ENCODE assay signal across 8 cellular contexts in the genomic region with DNA sequence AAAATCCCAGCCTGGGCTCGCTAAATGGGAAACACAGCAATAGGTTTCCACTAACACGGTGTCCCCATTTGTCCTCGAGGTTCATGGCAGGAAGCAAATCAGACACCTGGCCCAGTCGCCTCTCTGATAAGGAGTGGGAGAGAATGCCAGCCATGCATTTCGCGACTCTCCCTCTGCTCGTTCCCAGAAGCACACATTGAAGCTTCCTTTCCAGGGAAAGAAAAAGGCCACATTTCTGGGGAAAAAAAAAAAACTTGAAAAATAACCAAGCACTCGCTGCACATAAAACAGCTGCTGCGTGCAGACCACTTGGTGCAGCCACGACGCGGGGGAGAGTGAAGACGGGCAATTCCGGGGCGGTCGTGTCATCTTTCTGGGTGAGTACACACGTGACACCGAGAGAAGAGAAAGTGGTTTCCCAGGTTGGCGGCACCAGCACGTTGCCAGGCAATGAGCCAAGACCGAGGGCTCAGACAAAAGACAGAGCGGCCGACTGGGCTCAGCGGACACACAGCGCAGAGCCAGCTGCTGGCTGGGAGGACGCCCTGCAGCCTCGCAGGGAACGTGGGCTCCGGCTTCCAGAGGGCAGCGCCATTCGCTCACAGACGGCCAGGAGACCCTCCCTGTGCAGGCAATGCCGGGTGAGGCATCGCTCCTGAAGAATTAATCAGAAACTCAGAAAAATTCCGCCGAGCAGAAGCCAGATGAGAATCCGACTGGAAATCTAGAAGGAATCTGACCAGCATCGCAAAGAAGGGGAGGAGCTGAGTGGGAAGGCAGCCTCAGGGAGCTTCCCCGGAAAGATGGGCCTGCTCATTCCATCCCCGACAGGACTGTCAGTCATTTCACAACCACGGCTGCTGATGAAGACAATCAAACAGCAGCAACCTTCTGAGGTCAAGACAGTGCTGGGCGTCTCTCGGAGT.
A peak's percentile ranks its signal among the peaks of the same experiment; 100 is the strongest.
DNase-seq lines count a peak whose midpoint lies in the region; ATAC-seq, FAIRE-seq and TF ChIP-seq lines count a peak whose summit lies in the region.

No MANE protein-coding gene starts in this region.

- FAIRE-seq in K562 (lab: Jason Lieb, UNC), result no peak

- no peaks in the 10 kb centered on the region for H3K9me1 ChIP-seq in K562 (ENCODE audit: control insufficient read depth, insufficient read depth, low read length)

- H3K36me3 Mint-ChIP-seq in activated naive CD4-positive, alpha-beta T cell treated with anti-CD3 and anti-CD28 coated beads, Interleukin-2, amount 10 ng/mL, durations not matched to agents 7 days and 5 days, result no peaks in the 10 kb centered on the region

- no peak for TF ChIP-seq POLR2A in K562 (conservative IDR thresholded peaks at IDR 0.05)

- intact Hi-C loops in K562 (cut with micrococcal nuclease), result no loop called here
- intact Hi-C loops in left colon (cut with DNase I, micrococcal nuclease), result no loop called here

- H4K20me1 ChIP-seq in K562 (replicated peaks; ENCODE audit: control insufficient read depth, insufficient read depth, low read length), result no peaks in the 10 kb centered on the region

- POLR2A ChIA-PET in K562 (lab: Yijun Ruan, JAX), result interaction anchor here (0.9 kb wide), 1 partner anchor 17 kb away, joined by 3 read pairs; no protein-coding TSS in a partner anchor

- 0 out of 2 replicates have a peak overlapping the region, but pooled peaks have one; percentile 9 for H3K4me3 ChIP-seq in K562

- no peak overlapping the region for H3K27ac ChIP-seq in K562 (ENCODE audit: extremely low read depth, low read depth, low read length)

- peak overlapping the region; percentile 32 for H3K4me2 ChIP-seq in K562 (ENCODE audit: insufficient read depth, low read length)

- WGBS in K562 (ENCODE audit: insufficient coverage, low coverage, missing lambda C conversion rate), result 4% methylated on average over 20 of the region's 43 CpGs

- H3K9ac ChIP-seq in K562 (ENCODE audit: insufficient read depth in 1 of 2, low read depth in 2 of 2, low read length in 2 of 2), result peak overlapping the region in 1 of 2 experiments; percentile 58; a peak in 1 of 4 replicates

- peak; percentile 19 to 33 (median 33); a peak in 3 of 6 replicates for TF ChIP-seq CTCF in K562 (IDR thresholded peaks at IDR 0.05 in 2 of 3, conservative IDR thresholded peaks at IDR 0.05 in 1 of 3; ENCODE audit: insufficient read depth in 2 of 3, low read depth in 1 of 3, low read length in 3 of 3)

- H3K27me3 ChIP-seq in K562 (ENCODE audit: control insufficient read depth in 2 of 2, insufficient read depth in 2 of 2, low read length in 2 of 2), result peaks cover 0 to 15% of the 10 kb centered on the region in 2 experiments; a peak in 3 of 5 replicates

- no peaks in the 10 kb centered on the region for H3K79me2 ChIP-seq in K562 (ENCODE audit: control insufficient read depth, insufficient read depth, low read length)

- ATAC-seq in K562 (peak; percentile 95), left colon (peak; percentile 91), HG02798 (IDR thresholded peaks at IDR 0.05; ENCODE audit: poor library complexity, unreplicated experiment) (no peak), GM19324 (IDR thresholded peaks at IDR 0.05; ENCODE audit: low FRiP score, unreplicated experiment) (no peak)

- H2AFZ ChIP-seq in K562 (ENCODE audit: low read depth, low read length), result peak overlapping the region; percentile 44

- H3K36me3 ChIP-seq in K562 (ENCODE audit: control insufficient read depth, insufficient read depth, low read length), result no peaks in the 10 kb centered on the region

- no TSS peak for BruUV-seq in K562 (replicated peaks; lab: Mats Ljungman, UMichigan)

- TF ChIP-seq RAD21 in K562 (CRISPR knock-in tag; conservative IDR thresholded peaks at IDR 0.05 in 1 of 2, IDR thresholded peaks at IDR 0.05 in 1 of 2), result no peak

- no peaks in the 10 kb centered on the region for H3K9me3 Mint-ChIP-seq in activated naive CD4-positive, alpha-beta T cell treated with anti-CD3 and anti-CD28 coated beads, Interleukin-2, amount 10 ng/mL, durations not matched to agents 7 days and 5 days

- no peak for TF ChIP-seq EP300 in K562 (IDR thresholded peaks at IDR 0.05; ENCODE audit: low read length)

- peaks cover 27% of the 10 kb centered on the region for H3K27me3 Mint-ChIP-seq in activated naive CD4-positive, alpha-beta T cell treated with anti-CD3 and anti-CD28 coated beads, Interleukin-2, amount 10 ng/mL, durations not matched to agents 7 days and 5 days

- peak; percentile 52 for DNase-seq in activated naive CD4-positive, alpha-beta T cell treated with anti-CD3 and anti-CD28 coated beads, Interleukin-2, amount 10 ng/mL, durations not matched to agents 7 days and 5 days
- no peak for DNase-seq in activated naive CD4-positive, alpha-beta T cell (lab: John Stamatoyannopoulos, UW)
- peak; percentile 66 for DNase-seq in NCI-H524 treated with DMSO at 0.1 percent for 48 hours (lab: John Stamatoyannopoulos, UW)
- peak in 3 of 4 experiments; percentile 10 to 34 (median 15) for DNase-seq in K562 (ENCODE audit: extremely low read depth in 1 of 4, low spot score in 3 of 4)
- DNase-seq in left colon, result peak; percentile 74 to 83
- DNase-seq in stimulated activated CD8-positive, alpha-beta memory T cell treated with anti-CD3 and anti-CD28 coated beads, Interleukin-4, amount 100 ng/mL, for 24 hours (ENCODE audit: low read depth), result peak; percentile 18

- no peaks in the 10 kb centered on the region for H3K9me3 ChIP-seq in K562 (replicated peaks; ENCODE audit: control insufficient read depth, insufficient read depth, low read depth, low read length)

- peaks cover 0 to 7% of the 10 kb centered on the region in 2 experiments; a peak in 2 of 5 replicates for H3K4me1 ChIP-seq in K562 (replicated peaks in 1 of 2; ENCODE audit: control insufficient read depth in 2 of 2, insufficient read depth in 2 of 2, low read length in 2 of 2)

- H3K4me3 Mint-ChIP-seq in activated naive CD4-positive, alpha-beta T cell treated with anti-CD3 and anti-CD28 coated beads, Interleukin-2, amount 10 ng/mL, durations not matched to agents 7 days and 5 days, result peak overlapping the region; percentile 50

- no peak overlapping the region for H3K27ac Mint-ChIP-seq in activated naive CD4-positive, alpha-beta T cell treated with anti-CD3 and anti-CD28 coated beads, Interleukin-2, amount 10 ng/mL, durations not matched to agents 7 days and 5 days

- in situ Hi-C loops in K562 (cut with MboI), result no loop called here

- CTCF ChIA-PET in activated naive CD4-positive, alpha-beta T cell treated with anti-CD3 and anti-CD28 coated beads, Interleukin-2, amount 10 ng/mL, durations not matched to agents 7 days and 5 days (lab: Charles Lee), result no interaction called here
- CTCF ChIA-PET in K562 (lab: Yijun Ruan, JAX; ENCODE audit: low intra/inter-chr PET ratio), result no interaction called here

- peaks cover 4% of the 10 kb centered on the region for H3K4me1 Mint-ChIP-seq in activated naive CD4-positive, alpha-beta T cell treated with anti-CD3 and anti-CD28 coated beads, Interleukin-2, amount 10 ng/mL, durations not matched to agents 7 days and 5 days

TF ChIP-seq in K562, 482 proteins besides CTCF, POLR2A, EP300 and RAD21 (continues in another document):
- TF ChIP-seq YY1 (IDR thresholded peaks at IDR 0.05; ENCODE audit: borderline replicate concordance in 1 of 3, control insufficient read depth in 1 of 3, extremely low read depth in 1 of 3, insufficient read depth in 3 of 3, insufficient read length in 1 of 3, insufficient replicate concordance in 2 of 3, low read depth in 1 of 3, low read length in 2 of 3) (no peak), ZNF175 (CRISPR knock-in tag; IDR thresholded peaks at IDR 0.05; ENCODE audit: low read depth) (no peak), XRCC3 (IDR thresholded peaks at IDR 0.05) (no peak), MCM7 (IDR thresholded peaks at IDR 0.05) (no peak), NFE2 (IDR thresholded peaks at IDR 0.05; ENCODE audit: low read depth) (no peak), HNRNPLL (IDR thresholded peaks at IDR 0.05; ENCODE audit: low read depth, low read length, poor library complexity, severe bottlenecking) (no peak), MAZ (CRISPR knock-in tag; conservative IDR thresholded peaks at IDR 0.05 in 1 of 2, IDR thresholded peaks at IDR 0.05 in 1 of 2) (no peak)
- TF ChIP-seq, protein P1, sequence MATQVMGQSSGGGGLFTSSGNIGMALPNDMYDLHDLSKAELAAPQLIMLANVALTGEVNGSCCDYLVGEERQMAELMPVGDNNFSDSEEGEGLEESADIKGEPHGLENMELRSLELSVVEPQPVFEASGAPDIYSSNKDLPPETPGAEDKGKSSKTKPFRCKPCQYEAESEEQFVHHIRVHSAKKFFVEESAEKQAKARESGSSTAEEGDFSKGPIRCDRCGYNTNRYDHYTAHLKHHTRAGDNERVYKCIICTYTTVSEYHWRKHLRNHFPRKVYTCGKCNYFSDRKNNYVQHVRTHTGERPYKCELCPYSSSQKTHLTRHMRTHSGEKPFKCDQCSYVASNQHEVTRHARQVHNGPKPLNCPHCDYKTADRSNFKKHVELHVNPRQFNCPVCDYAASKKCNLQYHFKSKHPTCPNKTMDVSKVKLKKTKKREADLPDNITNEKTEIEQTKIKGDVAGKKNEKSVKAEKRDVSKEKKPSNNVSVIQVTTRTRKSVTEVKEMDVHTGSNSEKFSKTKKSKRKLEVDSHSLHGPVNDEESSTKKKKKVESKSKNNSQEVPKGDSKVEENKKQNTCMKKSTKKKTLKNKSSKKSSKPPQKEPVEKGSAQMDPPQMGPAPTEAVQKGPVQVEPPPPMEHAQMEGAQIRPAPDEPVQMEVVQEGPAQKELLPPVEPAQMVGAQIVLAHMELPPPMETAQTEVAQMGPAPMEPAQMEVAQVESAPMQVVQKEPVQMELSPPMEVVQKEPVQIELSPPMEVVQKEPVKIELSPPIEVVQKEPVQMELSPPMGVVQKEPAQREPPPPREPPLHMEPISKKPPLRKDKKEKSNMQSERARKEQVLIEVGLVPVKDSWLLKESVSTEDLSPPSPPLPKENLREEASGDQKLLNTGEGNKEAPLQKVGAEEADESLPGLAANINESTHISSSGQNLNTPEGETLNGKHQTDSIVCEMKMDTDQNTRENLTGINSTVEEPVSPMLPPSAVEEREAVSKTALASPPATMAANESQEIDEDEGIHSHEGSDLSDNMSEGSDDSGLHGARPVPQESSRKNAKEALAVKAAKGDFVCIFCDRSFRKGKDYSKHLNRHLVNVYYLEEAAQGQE (CRISPR knock-in tag; IDR thresholded peaks at IDR 0.05; ENCODE audit: low read depth), result no peak
- TF ChIP-seq, protein P2, sequence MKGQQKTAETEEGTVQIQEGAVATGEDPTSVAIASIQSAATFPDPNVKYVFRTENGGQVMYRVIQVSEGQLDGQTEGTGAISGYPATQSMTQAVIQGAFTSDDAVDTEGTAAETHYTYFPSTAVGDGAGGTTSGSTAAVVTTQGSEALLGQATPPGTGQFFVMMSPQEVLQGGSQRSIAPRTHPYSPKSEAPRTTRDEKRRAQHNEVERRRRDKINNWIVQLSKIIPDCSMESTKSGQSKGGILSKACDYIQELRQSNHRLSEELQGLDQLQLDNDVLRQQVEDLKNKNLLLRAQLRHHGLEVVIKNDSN (CRISPR knock-in tag; IDR thresholded peaks at IDR 0.05), result no peak

Comparison
In these comparisons a context has a peak if more than half of its experiments do, and no peak if none do; other contexts are left out.
1. DNase-seq: peak in activated naive CD4-positive, alpha-beta T cell treated with anti-CD3 and anti-CD28 coated beads, Interleukin-2, amount 10 ng/mL, durations not matched to agents 7 days and 5 days (single experiment), NCI-H524 treated with DMSO at 0.1 percent for 48 hours (single experiment), K562 (3 of 4), left colon (2 of 2) and stimulated activated CD8-positive, alpha-beta memory T cell treated with anti-CD3 and anti-CD28 coated beads, Interleukin-4, amount 100 ng/mL, for 24 hours (single experiment); none in activated naive CD4-positive, alpha-beta T cell (0 of 4).
2. ATAC-seq: peak in K562 (single experiment) and left colon (single experiment); none in HG02798 (single experiment) and GM19324 (single experiment).